Comparison of ENCODE assay signal across 27 cellular contexts in genomic region chr5:88837222-88837621, GRCh38. TPM values are rescaled to one million over a fixed set of nuclear protein-coding genes. Genes with fewer than 3 reads are reported as not detected.
A peak's percentile ranks its signal among the peaks of the same experiment; 100 is the strongest.
DNase-seq lines count a peak whose midpoint lies in the region; ATAC-seq and TF ChIP-seq lines count a peak whose summit lies in the region.
"Had no signal": no experiment of that assay in that cellular context is flagged by ENCODE, and none has a peak within 500 bp of the region (broad histone marks: within the 10 kb centered on the region; RNA-seq: fewer than 3 reads in every experiment).

No MANE protein-coding gene starts in this region.

- H3K4me1 ChIP-seq in right atrium auricular region: peaks cover 0 to 66% of the 10 kb centered on the region in 2 donors
- peaks cover 4% of the 10 kb centered on the region for H3K4me1 ChIP-seq in right cardiac atrium (ENCODE audit: control insufficient read depth, insufficient read depth, low read length)
- peaks cover 28 to 50% (median 36%) of the 10 kb centered on the region in 4 donors for H3K4me1 ChIP-seq in esophagus muscularis mucosa
- peaks cover 17 to 93% (median 51%) of the 10 kb centered on the region in 6 donors for H3K4me1 ChIP-seq in spleen
- H3K4me1 ChIP-seq: BE2C, breast epithelium, colonic mucosa had no signal

- TF ChIP-seq CTCF in right atrium auricular region (IDR thresholded peaks at IDR 0.05): no peak
- no peak for TF ChIP-seq CTCF in esophagus muscularis mucosa (IDR thresholded peaks at IDR 0.05)
- no peak for TF ChIP-seq CTCF in spleen (IDR thresholded peaks at IDR 0.05 in 8 of 11, conservative IDR thresholded peaks at IDR 0.05 in 3 of 11)

- H3K27ac ChIP-seq in right atrium auricular region (peak overlapping the region; percentile 83 to 84), right cardiac atrium (ENCODE audit: low read length) (no peak overlapping the region), esophagus muscularis mucosa (replicated peaks in 1 of 4) (peak overlapping the region; percentile 79 to 85 (median 82)), spleen (peak overlapping the region in 7 of 8 donors; percentile 28 to 91 (median 78))

- no peaks in the 10 kb centered on the region for H3K36me3 ChIP-seq in right atrium auricular region
- H3K36me3 ChIP-seq in esophagus muscularis mucosa: no peaks in the 10 kb centered on the region
- H3K36me3 ChIP-seq in spleen: no peaks in the 10 kb centered on the region
- H3K36me3 ChIP-seq: BE2C, breast epithelium, colonic mucosa had no signal

- TF ChIP-seq EP300 in esophagus muscularis mucosa (IDR thresholded peaks at IDR 0.05): no peak

- H3K27me3 ChIP-seq in right atrium auricular region (no peaks in the 10 kb centered on the region), right cardiac atrium (ENCODE audit: control insufficient read depth, insufficient read depth) (no peaks in the 10 kb centered on the region), esophagus muscularis mucosa (no peaks in the 10 kb centered on the region), spleen (replicated peaks in 1 of 7) (no peaks in the 10 kb centered on the region)
- H3K27me3 ChIP-seq: breast epithelium, colonic mucosa had no signal

- WGBS in right cardiac atrium: 98% methylated on average over 4 of the region's 4 CpGs
- 95% methylated on average over 4 of the region's 4 CpGs for WGBS in esophagus muscularis mucosa
- 93 to 97% (median 94%) methylated on average over 4 of the region's 4 CpGs for WGBS in spleen, 5 donors

- H3K9me3 ChIP-seq in right atrium auricular region (no peaks in the 10 kb centered on the region), right cardiac atrium (ENCODE audit: control insufficient read depth, low read length) (no peaks in the 10 kb centered on the region), esophagus muscularis mucosa (no peaks in the 10 kb centered on the region), spleen (no peaks in the 10 kb centered on the region)
- H3K9me3 ChIP-seq: BE2C, breast epithelium, colonic mucosa had no signal

- no peak overlapping the region for H3K4me3 ChIP-seq in right atrium auricular region
- H3K4me3 ChIP-seq in right cardiac atrium (ENCODE audit: low read length): no peak overlapping the region
- H3K4me3 ChIP-seq in esophagus muscularis mucosa: peak overlapping the region in 1 of 4 donors; percentile 39
- H3K4me3 ChIP-seq in spleen: no peak overlapping the region
- H3K4me3 ChIP-seq: colonic mucosa, lung had no signal

- ATAC-seq in right cardiac atrium: no peak
- no peak for ATAC-seq in sciatic nerve
- ATAC-seq: activated CD4-positive, alpha-beta T cell treated with anti-CD3 and anti-CD28 coated beads for 36 hours; activated CD8-positive, alpha-beta memory T cell treated with anti-CD3 and anti-CD28 coated beads, Interleukin-2, amount 10 ng/mL, durations not matched to agents 7 days and 5 days; SK-N-SH treated with all-trans-retinoic acid at 6 μM for 48 hours had no signal

- intact Hi-C loops in right cardiac atrium (cut with DNase I) (loop anchor here in 1 of 4 donors (10.0 kb wide), 1 partner anchor 102 kb away; no protein-coding TSS in a partner anchor), esophagus muscularis mucosa (cut with DNase I) (loop anchor here (2.0 kb wide), 1 partner anchor 46 kb away; the partner anchor contains the start of gene MEF2C), spleen (cut with DNase I; ENCODE audit: low total_unique reads) (loop anchor here (10.0 kb wide), 1 partner anchor 102 kb away; no protein-coding TSS in a partner anchor), sciatic nerve (cut with DNase I) (no loop called here)

- no peak for TF ChIP-seq POLR2A in esophagus muscularis mucosa (IDR thresholded peaks at IDR 0.05; ENCODE audit: low read depth)
- TF ChIP-seq POLR2A in spleen (IDR thresholded peaks at IDR 0.05): no peak

- no peak for DNase-seq in right atrium auricular region (ENCODE audit: low spot score)
- DNase-seq in right cardiac atrium: no peak
- no peak for DNase-seq in esophagus muscularis mucosa (ENCODE audit: extremely low spot score)
- DNase-seq in spleen: no peak
- DNase-seq in GM03348 (ENCODE audit: low spot score): no peak
- no peak for DNase-seq in sciatic nerve (ENCODE audit: low spot score)
- DNase-seq in NCI-H2029 treated with DMSO at 0.1 percent for 48 hours (lab: John Stamatoyannopoulos, UW): no peak
- DNase-seq in UCSD-AML1 (lab: John Stamatoyannopoulos, UW; ENCODE audit: unreplicated experiment): no peak
- DNase-seq: activated CD4-positive, alpha-beta T cell treated with anti-CD3 and anti-CD28 coated beads for 36 hours; activated CD8-positive, alpha-beta memory T cell treated with anti-CD3 and anti-CD28 coated beads, Interleukin-2, amount 10 ng/mL, durations not matched to agents 7 days and 5 days; activated naive CD4-positive, alpha-beta T cell treated with anti-CD3 and anti-CD28 coated beads for 36 hours; amniotic stem cell; BE2C; colonic mucosa; COR-L47; GF-D8; H7; Kasumi-1; NCI-H526; retina; stimulated activated CD4-positive, alpha-beta T cell treated with anti-CD3 and anti-CD28 coated beads, Interleukin-4, amount 100 ng/mL, for 4 hours; stimulated activated naive CD4-positive, alpha-beta T cell treated with Interleukin-2 at 50 U/mL for 16 hours; T-helper 2 cell; trophoblast cell had no signal

RNA-seq across cellular contexts. Expression of gene MEF2C, which starts 45.8 kb away (rescaled TPM):
- total RNA-seq in right atrium auricular region: 10 to 100 TPM; 36.1 to 57.5 TPM
- 10 to 100 TPM; 57.4 to 78.4 (median 67.4) TPM for total RNA-seq in right cardiac atrium
- polyA plus RNA-seq in right cardiac atrium: 14.5 TPM
- total RNA-seq in esophagus muscularis mucosa: 10 to 100 TPM; 20.8 to 34.3 (median 29.0) TPM
- 100 to 1,000 TPM in 6 of 7 donors, 10 to 100 TPM in 1; 94.4 to 153 (median 129) TPM for total RNA-seq in spleen
- 10 to 100 TPM; 19.3 to 24.6 (median 24.3) TPM for polyA plus RNA-seq in spleen
- 97.3 TPM for total RNA-seq in sciatic nerve
- total RNA-seq: activated naive CD4-positive, alpha-beta T cell treated with anti-CD3 and anti-CD28 coated beads for 36 hours had no signal
